Comparison of ENCODE assay signal across 8 cellular contexts in genomic region chr12:110355080-110355479, GRCh38. TPM values are rescaled to one million over a fixed set of nuclear protein-coding genes. Genes with fewer than 3 reads are reported as not detected.
DNase-seq lines count a peak whose midpoint lies in the region; ATAC-seq and TF ChIP-seq lines count a peak whose summit lies in the region.

No MANE protein-coding gene starts in this region.

- POLR2A ChIA-PET in Panc1 (lab: Charles Lee) = no interaction called here

- TF ChIP-seq CTCF in GM06990 (IDR thresholded peaks at IDR 0.05; ENCODE audit: insufficient read depth, low read length, poor library complexity, severe bottlenecking) = peak; percentile 73
- TF ChIP-seq CTCF in Panc1 (IDR thresholded peaks at IDR 0.05) = peak; percentile 77
- TF ChIP-seq CTCF in epithelial cell of esophagus (IDR thresholded peaks at IDR 0.05; ENCODE audit: insufficient read depth, low read depth, low read length, missing control alignments) = peak; percentile 47
- TF ChIP-seq CTCF in lower leg skin (IDR thresholded peaks at IDR 0.05) = no peak

- ATAC-seq in Panc1 (peak; percentile 82), GM21786 (IDR thresholded peaks at IDR 0.05; ENCODE audit: unreplicated experiment) (no peak)
- peak; percentile 58 for ATAC-seq in stimulated activated naive CD8-positive, alpha-beta T cell treated with anti-CD3 and anti-CD28 coated beads, Interleukin-15, Interleukin-2, amounts not matched to agents 100 U/mL and 50 U/mL, for 24 hours

- CTCF ChIA-PET in Panc1 (lab: Charles Lee) = no interaction called here

- H3K36me3 ChIP-seq in GM06990 (ENCODE audit: control insufficient read depth, insufficient read depth, low read length) (peaks cover 3% of the 10 kb centered on the region), Panc1 (ENCODE audit: control insufficient read depth, insufficient read depth, low read length) (no peaks in the 10 kb centered on the region; the same call in 1 of the 2 replicates)

- no peak for TF ChIP-seq POLR2A in lower leg skin (IDR thresholded peaks at IDR 0.05)

- WGBS in lower leg skin, 2 donors = 20 to 37% methylated on average over 3 of the region's 3 CpGs

- H3K4me3 ChIP-seq in GM06990 (replicated peaks; ENCODE audit: low read depth, low read length) (no peak overlapping the region), Panc1 (ENCODE audit: low read depth in 2 of 2, low read length in 2 of 2) (no peak overlapping the region), epithelial cell of esophagus (ENCODE audit: low read length) (no peak overlapping the region), lower leg skin (ENCODE audit: low read depth, poor library complexity, severe bottlenecking) (no peak overlapping the region)

- BruUV-seq in Panc1 (replicated peaks; lab: Mats Ljungman, UMichigan) = no TSS peak

- DNase-seq in AG08395 (ENCODE audit: low spot score) = peak; percentile 27
- DNase-seq in GM06990 (ENCODE audit: extremely low read depth, insufficient read length) = no peak
- peak; percentile 13 for DNase-seq in Panc1 (ENCODE audit: low read depth, low spot score)
- DNase-seq in epithelial cell of esophagus (ENCODE audit: low read depth) = peak; percentile 57
- DNase-seq in stimulated activated naive CD8-positive, alpha-beta T cell treated with anti-CD3 and anti-CD28 coated beads, Interleukin-15, Interleukin-2, amounts not matched to agents 100 U/mL and 50 U/mL, for 24 hours = peak; percentile 34
- DNase-seq in NCI-H345 (lab: John Stamatoyannopoulos, UW) = no peak
- DNase-seq in lower leg skin (ENCODE audit: low spot score in 2 of 2) = no peak

- in situ Hi-C loops in Panc1 (cut with HindIII; ENCODE audit: low pct_unique_long_range_greater_than_20kb, low sequenced_read_pairs) = no loop called here

- no peak overlapping the region for H3K27ac ChIP-seq in Panc1 (ENCODE audit: low read length)

- no peaks in the 10 kb centered on the region for H3K9me3 ChIP-seq in Panc1 (ENCODE audit: control insufficient read depth, insufficient read depth, low read depth, low read length)

- H3K27me3 ChIP-seq in GM06990 (replicated peaks; ENCODE audit: control insufficient read depth, insufficient read depth, low read length) (no peaks in the 10 kb centered on the region), Panc1 (ENCODE audit: control insufficient read depth, insufficient read depth, low read length) (no peaks in the 10 kb centered on the region)

- no peaks in the 10 kb centered on the region for H3K4me1 ChIP-seq in Panc1 (ENCODE audit: control insufficient read depth, insufficient read depth, low read length)

- intact Hi-C loops in Panc1 (cut with micrococcal nuclease; ENCODE audit: unreplicated experiment) (loop anchor here (10.0 kb wide), 1 partner anchor 80 kb away; no protein-coding TSS in a partner anchor), lower leg skin (cut with DNase I; ENCODE audit: low total_unique reads) (no loop called here)

RNA-seq across cellular contexts. Expression of gene ANAPC7, which starts 48.4 kb away (rescaled TPM):
- total RNA-seq in Panc1 (2021; ENCODE audit: unreplicated experiment) (85.8 TPM), lower leg skin (10 to 100 TPM; 28.4 to 42.0 (median 37.3) TPM)
- polyA plus RNA-seq in Panc1 (2012; ENCODE audit: insufficient read length) = 70.7 TPM

Comparison
In these comparisons a context has a peak if more than half of its experiments do, and no peak if none do; other contexts are left out.
1. DNase-seq: peak in AG08395 (single experiment), Panc1 (single experiment), epithelial cell of esophagus (single experiment) and stimulated activated naive CD8-positive, alpha-beta T cell treated with anti-CD3 and anti-CD28 coated beads, Interleukin-15, Interleukin-2, amounts not matched to agents 100 U/mL and 50 U/mL, for 24 hours (single experiment); none in GM06990 (single experiment), NCI-H345 (single experiment) and lower leg skin (0 of 2).
2. CTCF ChIP-seq: peak in GM06990 (single experiment), Panc1 (single experiment) and epithelial cell of esophagus (single experiment); none in lower leg skin (0 of 3).